Comparison of ENCODE assay signal across 15 cellular contexts in the genomic region with DNA sequence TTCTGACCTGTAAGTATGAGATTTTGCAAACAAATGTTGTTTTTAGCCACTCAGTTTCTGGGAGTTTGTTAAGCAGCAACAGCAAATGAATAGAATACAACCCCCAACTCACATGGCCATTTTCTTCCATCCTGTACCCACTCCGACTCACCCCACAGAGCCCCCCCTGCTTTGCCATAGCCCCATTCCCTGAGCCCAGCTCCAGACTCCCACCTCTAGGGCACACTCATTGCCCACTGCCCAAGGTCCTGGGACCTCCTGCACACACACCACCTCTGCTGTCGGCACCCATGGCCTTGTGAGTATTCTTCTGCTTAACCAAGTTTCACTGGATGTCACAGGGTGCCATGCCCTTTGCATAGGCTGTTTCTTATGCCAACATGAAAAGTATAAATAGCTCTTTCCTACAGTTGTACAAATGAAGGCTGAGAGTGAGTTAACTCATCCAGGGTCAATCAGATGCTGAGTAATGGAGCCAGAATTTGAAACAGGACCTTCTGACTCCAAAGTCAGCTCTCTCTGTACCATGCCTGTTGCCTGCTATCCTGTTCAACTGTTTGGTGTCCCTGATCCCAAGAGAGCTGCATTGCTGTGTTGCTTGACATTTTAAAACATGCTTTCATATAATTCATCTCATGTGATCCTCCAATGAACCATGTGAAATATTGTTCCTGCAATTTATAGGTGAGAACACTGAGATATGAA.
A peak's percentile ranks its signal among the peaks of the same experiment; 100 is the strongest.
DNase-seq lines count a peak whose midpoint lies in the region; ATAC-seq, FAIRE-seq and TF ChIP-seq lines count a peak whose summit lies in the region.
"Had no signal": no experiment of that assay in that cellular context is flagged by ENCODE, and none has a peak within 500 bp of the region (broad histone marks: within the 10 kb centered on the region; RNA-seq: fewer than 3 reads in every experiment).

No MANE protein-coding gene starts in this region.

- H3K27me3 Mint-ChIP-seq in astrocyte (ENCODE audit: low read depth, unreplicated experiment): peaks cover 38% of the 10 kb centered on the region
- H3K27me3 Mint-ChIP-seq in mesothelial cell of epicardium (ENCODE audit: low read depth): no peaks in the 10 kb centered on the region

- H3K4me2 ChIP-seq in astrocyte (ENCODE audit: low read length): no peak overlapping the region

- H3K4me1 ChIP-seq in astrocyte (ENCODE audit: insufficient read depth, low read length) (peaks cover 6% of the 10 kb centered on the region), lower lobe of right lung (no peaks in the 10 kb centered on the region)
- H3K4me1 ChIP-seq: BE2C had no signal

- no peak for TF ChIP-seq CTCF in astrocyte (IDR thresholded peaks at IDR 0.05; ENCODE audit: insufficient read depth, low read depth, low read length)
- no peak for TF ChIP-seq CTCF in mesothelial cell of epicardium (IDR thresholded peaks at IDR 0.05; ENCODE audit: unreplicated experiment)
- no peak for TF ChIP-seq CTCF in lower lobe of right lung (IDR thresholded peaks at IDR 0.05)

- H2AFZ ChIP-seq in astrocyte (ENCODE audit: low read depth, low read length): no peak overlapping the region

- ATAC-seq in left cardiac atrium (no peak), lower lobe of right lung (no peak)
- ATAC-seq: K562 had no signal

- H3K9me3 Mint-ChIP-seq in astrocyte (ENCODE audit: unreplicated experiment) (no peaks in the 10 kb centered on the region), mesothelial cell of epicardium (no peaks in the 10 kb centered on the region)

- H3K27ac ChIP-seq in astrocyte (ENCODE audit: low read depth, low read length) (no peak overlapping the region), lower lobe of right lung (no peak overlapping the region)

- no peak overlapping the region for H3K27ac Mint-ChIP-seq in astrocyte (ENCODE audit: unreplicated experiment)
- peak overlapping the region; percentile 3 for H3K27ac Mint-ChIP-seq in mesothelial cell of epicardium
- H3K27ac Mint-ChIP-seq: CD4-positive, alpha-beta memory T cell had no signal

- H3K9me3 ChIP-seq in astrocyte (ENCODE audit: insufficient read depth, low read depth, low read length): no peaks in the 10 kb centered on the region
- no peaks in the 10 kb centered on the region for H3K9me3 ChIP-seq in lower lobe of right lung
- H3K9me3 ChIP-seq: BE2C had no signal

- H3K36me3 Mint-ChIP-seq in astrocyte (ENCODE audit: low read depth, unreplicated experiment) (no peaks in the 10 kb centered on the region), mesothelial cell of epicardium (no peaks in the 10 kb centered on the region)
- H3K36me3 Mint-ChIP-seq: CD4-positive, alpha-beta memory T cell had no signal

- H3K36me3 ChIP-seq in astrocyte (ENCODE audit: insufficient read depth, low read length) (no peaks in the 10 kb centered on the region), lower lobe of right lung (no peaks in the 10 kb centered on the region)
- H3K36me3 ChIP-seq: BE2C had no signal

- peak; percentile 26 for FAIRE-seq in astrocyte (lab: Jason Lieb, UNC)
- FAIRE-seq: K562 had no signal

- H3K9ac ChIP-seq in astrocyte (ENCODE audit: low read length): no peak overlapping the region

- DNase-seq in cardiac septum (ENCODE audit: low spot score): peak; percentile 26
- DNase-seq in left cardiac atrium: no peak
- no peak for DNase-seq in astrocyte (ENCODE audit: low read depth)
- DNase-seq in mesothelial cell of epicardium (ENCODE audit: low spot score in 2 of 2, unreplicated experiment in 2 of 2): no peak
- DNase-seq in NCI-H526 treated with DMSO at 0.1 percent for 48 hours (lab: John Stamatoyannopoulos, UW): no peak
- no peak for DNase-seq in NCI-H2196 (lab: John Stamatoyannopoulos, UW; ENCODE audit: unreplicated experiment)
- DNase-seq in activated gamma-delta T cell treated with Interleukin-2 at 50 U/mL for 16 hours: no peak
- DNase-seq in lower lobe of right lung: no peak
- DNase-seq: 8988T; BE2C; CD4-positive, alpha-beta memory T cell; NCI-H1105; NCI-H226; SHP77 treated with DMSO at 0.1 percent for 48 hours had no signal

- intact Hi-C loops in cardiac septum (cut with DNase I): no loop called here
- intact Hi-C loops in left cardiac atrium (cut with DNase I): no loop called here
- intact Hi-C loops in lower lobe of right lung (cut with DNase I): no loop called here

- H3K4me1 Mint-ChIP-seq in astrocyte (ENCODE audit: low read depth, unreplicated experiment) (peaks cover 6% of the 10 kb centered on the region), mesothelial cell of epicardium (peaks cover 14% of the 10 kb centered on the region)
- H3K4me1 Mint-ChIP-seq: CD4-positive, alpha-beta memory T cell had no signal

- no peaks in the 10 kb centered on the region for H3K79me2 ChIP-seq in astrocyte (ENCODE audit: insufficient read depth, low read length)

- H3K27me3 ChIP-seq in astrocyte (ENCODE audit: insufficient read depth, low read length) (no peaks in the 10 kb centered on the region), lower lobe of right lung (ENCODE audit: low read depth) (no peaks in the 10 kb centered on the region)
- H3K27me3 ChIP-seq: BE2C had no signal

- peak overlapping the region; percentile 54 for H3K4me3 Mint-ChIP-seq in astrocyte (ENCODE audit: unreplicated experiment)
- H3K4me3 Mint-ChIP-seq in mesothelial cell of epicardium: no peak overlapping the region
- H3K4me3 Mint-ChIP-seq: CD4-positive, alpha-beta memory T cell had no signal

- no peaks in the 10 kb centered on the region for H4K20me1 ChIP-seq in astrocyte (ENCODE audit: insufficient read depth, low read length)

- no peak overlapping the region for H3K4me3 ChIP-seq in astrocyte (ENCODE audit: insufficient read depth, low read depth, low read length)
- H3K4me3 ChIP-seq in lower lobe of right lung: no peak overlapping the region
- H3K4me3 ChIP-seq: K562 had no signal
